Comparison of ENCODE assay signal across 34 cellular contexts in the genomic region with DNA sequence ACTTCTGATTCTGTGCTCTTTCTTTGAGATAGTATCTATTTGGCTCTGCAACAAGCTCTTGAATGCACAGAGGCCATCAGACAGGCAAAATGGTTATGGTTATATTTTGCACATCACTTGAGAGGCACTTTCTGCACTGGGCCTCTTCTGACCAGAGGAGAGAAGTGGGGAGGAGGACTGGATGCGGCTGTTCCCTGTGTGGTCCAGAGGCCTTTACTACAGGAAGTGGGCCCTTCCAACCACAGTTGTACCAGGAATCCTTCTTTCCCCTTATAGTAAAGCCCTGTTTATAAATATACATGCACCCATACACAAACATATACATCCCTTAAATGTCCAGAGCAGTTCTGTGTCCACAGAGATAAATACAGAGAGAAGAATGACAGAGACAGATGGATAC.
"Had no signal": no experiment of that assay in that cellular context is flagged by ENCODE, and none has a peak within 500 bp of the region (broad histone marks: within the 10 kb centered on the region; RNA-seq: fewer than 3 reads in every experiment).

No MANE protein-coding gene starts in this region.

- H3K9me3 ChIP-seq: MG63 had no signal

- H3K27ac ChIP-seq: KMS-11 had no signal

- H3K36me3 ChIP-seq: MG63 had no signal

- H3K27me3 ChIP-seq: MG63 had no signal

- H3K9ac ChIP-seq: KMS-11 had no signal

- DNase-seq: Karpas-422, Kasumi-1, KG1, MG63, MM.1S, MV-4-11, NCI-H1048, NCI-H1092, NCI-H1092 treated with DMSO at 0.1 percent for 48 hours, NCI-H1105, NCI-H1105 treated with DMSO at 0.1 percent for 48 hours, NCI-H1417, NCI-H1417 treated with DMSO at 0.1 percent for 48 hours, NCI-H1436, NCI-H1436 treated with DMSO at 0.1 percent for 48 hours, NCI-H146, NCI-H1694, NCI-H1694 treated with DMSO at 0.1 percent for 48 hours, NCI-H187, NCI-H187 treated with DMSO at 0.1 percent for 48 hours, NCI-H1930, NCI-H2029, NCI-H2029 treated with DMSO at 0.1 percent for 48 hours, NCI-H2081, NCI-H2081 treated with DMSO at 0.1 percent for 48 hours, NCI-H2107, NCI-H2171, NCI-H2171 treated with DMSO at 0.1 percent for 48 hours, NCI-H2227 treated with DMSO at 0.1 percent for 48 hours, NCI-H226, NCI-H345, NCI-H446, NCI-H446 treated with DMSO at 0.1 percent for 48 hours had no signal

- H3K4me2 ChIP-seq: KMS-11 had no signal

- H3K4me3 ChIP-seq: MG63 had no signal
